ENCODE assay signal across 16 cellular contexts in the genomic region with DNA sequence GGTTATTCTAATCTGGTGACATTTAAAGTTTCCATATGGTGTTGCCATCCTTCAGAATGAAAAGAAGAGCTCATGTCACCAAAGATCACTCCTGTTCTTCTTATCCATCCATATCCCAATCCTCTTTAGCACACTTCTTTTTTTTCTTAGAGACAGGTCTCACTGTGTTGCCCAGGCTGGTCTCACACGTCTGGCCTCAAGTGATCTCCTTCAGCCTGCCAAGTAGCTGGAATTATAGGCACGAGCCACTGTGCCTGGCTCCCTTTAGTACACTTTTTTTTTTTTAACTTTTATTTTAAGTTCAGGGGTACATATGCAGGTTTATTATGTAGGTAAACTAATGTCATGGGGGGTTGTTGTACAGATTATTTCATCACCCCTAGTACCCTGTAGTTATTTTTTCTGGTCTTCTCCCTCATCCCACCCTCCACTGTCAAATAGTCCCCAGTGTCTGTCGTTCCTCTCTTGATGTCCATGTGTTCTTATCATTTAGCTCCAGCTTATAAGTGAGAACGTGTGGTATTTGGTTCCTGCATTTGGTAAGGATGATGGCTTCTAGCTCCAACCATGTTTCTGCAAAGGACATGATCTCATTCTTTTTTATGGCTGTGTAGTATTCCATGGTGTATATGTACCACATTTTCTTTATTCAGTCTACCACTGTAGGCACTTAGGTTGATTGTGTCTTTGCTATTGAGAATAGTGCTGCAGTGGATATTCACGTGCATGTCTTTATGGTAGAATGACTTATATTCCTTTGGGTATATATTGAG. TPM values are rescaled to one million over a fixed set of nuclear protein-coding genes. Genes with fewer than 3 reads are reported as not detected.
DNase-seq lines count a peak whose midpoint lies in the region; ATAC-seq, FAIRE-seq and TF ChIP-seq lines count a peak whose summit lies in the region.
"Had no signal": no experiment of that assay in that cellular context is flagged by ENCODE, and none has a peak within 500 bp of the region (broad histone marks: within the 10 kb centered on the region; RNA-seq: fewer than 3 reads in every experiment).

No MANE protein-coding gene starts in this region.

- H3K27me3 ChIP-seq in heart right ventricle (no peaks in the 10 kb centered on the region), esophagus muscularis mucosa (no peaks in the 10 kb centered on the region), gastrocnemius medialis (no peaks in the 10 kb centered on the region), uterus (no peaks in the 10 kb centered on the region)

- FAIRE-seq in HTR-8/SVneo (lab: Jason Lieb, UNC): no peak
- FAIRE-seq: A204.1, RCC 7860 had no signal

- H3K4me3 ChIP-seq in heart right ventricle: no peak overlapping the region
- no peak overlapping the region for H3K4me3 ChIP-seq in esophagus muscularis mucosa
- H3K4me3 ChIP-seq in gastrocnemius medialis: no peak overlapping the region
- no peak overlapping the region for H3K4me3 ChIP-seq in uterus

- ATAC-seq in heart right ventricle (no peak), left cardiac atrium (no peak), gastrocnemius medialis (no peak)

- H3K9me3 ChIP-seq in heart right ventricle: peaks cover 0 to 6% (median 0%) of the 10 kb centered on the region in 11 donors
- H3K9me3 ChIP-seq in esophagus muscularis mucosa: no peaks in the 10 kb centered on the region
- no peaks in the 10 kb centered on the region for H3K9me3 ChIP-seq in gastrocnemius medialis
- no peaks in the 10 kb centered on the region for H3K9me3 ChIP-seq in uterus

- TF ChIP-seq POLR2A in esophagus muscularis mucosa (IDR thresholded peaks at IDR 0.05; ENCODE audit: low read depth): no peak
- TF ChIP-seq POLR2A in gastrocnemius medialis (IDR thresholded peaks at IDR 0.05): no peak
- no peak for TF ChIP-seq POLR2A in uterus (IDR thresholded peaks at IDR 0.05)

- no peak for TF ChIP-seq EP300 in esophagus muscularis mucosa (IDR thresholded peaks at IDR 0.05)

- intact Hi-C loops in heart right ventricle (cut with DNase I): loop anchor here in 2 of 10 donors (5.0 kb wide), 2 partner anchors 39 to 44 kb away; partner anchors contain the start of gene CTTNBP2NL (in 1 of the 2)
- intact Hi-C loops in left cardiac atrium (cut with DNase I): no loop called here
- intact Hi-C loops in esophagus muscularis mucosa (cut with DNase I): no loop called here
- intact Hi-C loops in gastrocnemius medialis (cut with DNase I; ENCODE audit: low total_unique reads): no loop called here
- intact Hi-C loops in uterus (cut with DNase I; ENCODE audit: low total_unique reads): no loop called here

- H3K36me3 ChIP-seq in heart right ventricle: peaks cover 0 to 14% (median 0%) of the 10 kb centered on the region in 9 donors
- H3K36me3 ChIP-seq in esophagus muscularis mucosa: no peaks in the 10 kb centered on the region
- no peaks in the 10 kb centered on the region for H3K36me3 ChIP-seq in gastrocnemius medialis
- no peaks in the 10 kb centered on the region for H3K36me3 ChIP-seq in uterus

- WGBS in heart right ventricle, 2 donors: 69 to 81% methylated on average over 5 of the region's 5 CpGs
- WGBS in esophagus muscularis mucosa: 77% methylated on average over 5 of the region's 5 CpGs

- H3K4me1 ChIP-seq in heart right ventricle (peaks cover 0 to 60% (median 39%) of the 10 kb centered on the region in 9 donors), esophagus muscularis mucosa (peaks cover 25 to 64% (median 44%) of the 10 kb centered on the region in 4 donors), gastrocnemius medialis (peaks cover 0 to 6% of the 10 kb centered on the region in 2 donors), uterus (no peaks in the 10 kb centered on the region)

- H3K27ac ChIP-seq in heart right ventricle: peak overlapping the region in 7 of 10 donors; percentile 9 to 54 (median 49)
- H3K27ac ChIP-seq in esophagus muscularis mucosa (replicated peaks in 1 of 4): peak overlapping the region in 3 of 4 donors; percentile 35 to 69 (median 51)
- H3K27ac ChIP-seq in gastrocnemius medialis: peak overlapping the region; percentile 59 to 68 (median 66)
- H3K27ac ChIP-seq in uterus: peak overlapping the region; percentile 24 to 40

- TF ChIP-seq CTCF in heart right ventricle (IDR thresholded peaks at IDR 0.05): no peak
- no peak for TF ChIP-seq CTCF in esophagus muscularis mucosa (IDR thresholded peaks at IDR 0.05)
- TF ChIP-seq CTCF in gastrocnemius medialis (IDR thresholded peaks at IDR 0.05 in 4 of 5, conservative IDR thresholded peaks at IDR 0.05 in 1 of 5): no peak
- no peak for TF ChIP-seq CTCF in uterus (IDR thresholded peaks at IDR 0.05)

- no peak for DNase-seq in heart right ventricle
- DNase-seq in left cardiac atrium: no peak
- DNase-seq in esophagus muscularis mucosa (ENCODE audit: extremely low spot score): no peak
- DNase-seq in gastrocnemius medialis: no peak
- DNase-seq in uterus: no peak
- no peak for DNase-seq in HTR-8/SVneo (ENCODE audit: insufficient read length, low spot score)
- DNase-seq in hepatic stellate cell (ENCODE audit: low spot score): no peak
- DNase-seq in amniotic stem cell (lab: John Stamatoyannopoulos, UW): no peak
- DNase-seq: NCI-H1092 treated with DMSO at 0.1 percent for 48 hours, NCI-H1436 treated with DMSO at 0.1 percent for 48 hours, NCI-H2029, NCI-H226, NCI-H510A treated with DMSO at 0.1 percent for 48 hours, NCI-H774 had no signal

- in situ Hi-C loops in gastrocnemius medialis (cut with MboI; ENCODE audit: low sequenced_read_pairs in 4 of 4): no loop called here

RNA-seq across cellular contexts. Expression of gene CTTNBP2NL, which starts 40.6 kb away (rescaled TPM):
- total RNA-seq in heart right ventricle (10 to 100 TPM; 12.1 to 20.6 (median 17.5) TPM), left cardiac atrium (10 to 100 TPM; 17.1 to 24.3 TPM), esophagus muscularis mucosa (10 to 100 TPM; 16.2 to 26.9 (median 19.0) TPM), gastrocnemius medialis (1 to 10 TPM; 2.6 to 7.2 (median 3.9) TPM), uterus (10 to 100 TPM in 2 of 4 donors, 1 to 10 TPM in 2; 9.4 to 60.5 (median 15.6) TPM)
- 1 to 10 TPM; 3.9 to 6.7 TPM for polyA plus RNA-seq in heart right ventricle
